ENCODE assay signal across 10 cellular contexts in genomic region chr1:3352084-3352951, GRCh38.
DNase-seq lines count a peak whose midpoint lies in the region; ATAC-seq and TF ChIP-seq lines count a peak whose summit lies in the region.
"Had no signal": no experiment of that assay in that cellular context is flagged by ENCODE, and none has a peak within 500 bp of the region (broad histone marks: within the 10 kb centered on the region; RNA-seq: fewer than 3 reads in every experiment).

No MANE protein-coding gene starts in this region.

- ATAC-seq in HG03280 (IDR thresholded peaks at IDR 0.05; ENCODE audit: unreplicated experiment), result no peak
- ATAC-seq in GM18517 (IDR thresholded peaks at IDR 0.05; ENCODE audit: unreplicated experiment), result no peak

- H4K20me1 ChIP-seq in SK-N-SH (ENCODE audit: insufficient read depth), result no peaks in the 10 kb centered on the region

- H3K79me2 ChIP-seq in SK-N-SH (ENCODE audit: insufficient read depth), result no peaks in the 10 kb centered on the region

- no peak for TF ChIP-seq EP300 in SK-N-SH (IDR thresholded peaks at IDR 0.05; ENCODE audit: borderline replicate concordance in 1 of 2, low read depth in 1 of 2, low read length in 1 of 2)

- 23% methylated on average over 32 of the region's 36 CpGs for WGBS in SK-N-SH (ENCODE audit: low lambda C conversion rate)

- H3K9me2 ChIP-seq in SK-N-SH, result no peaks in the 10 kb centered on the region

- no peaks in the 10 kb centered on the region for H3K36me3 ChIP-seq in SK-N-SH (replicated peaks in 1 of 2; ENCODE audit: control insufficient read depth in 1 of 2, insufficient read depth in 2 of 2, low read length in 1 of 2)

- no peak overlapping the region for H3K27ac ChIP-seq in SK-N-SH (ENCODE audit: low read depth in 2 of 2, low read length in 1 of 2)

- no peak overlapping the region for H2AFZ ChIP-seq in SK-N-SH (ENCODE audit: low read depth)

- H3K4me2 ChIP-seq in SK-N-SH, result no peak overlapping the region

- no peak for TF ChIP-seq CTCF in AG09309 (IDR thresholded peaks at IDR 0.05; ENCODE audit: control insufficient read depth, insufficient read depth, low read depth, low read length, missing control alignments)
- TF ChIP-seq CTCF in SK-N-SH (IDR thresholded peaks at IDR 0.05), result no peak

- H3K27me3 ChIP-seq in SK-N-SH (ENCODE audit: insufficient read depth), result 0 out of 2 replicates have a peak, but pooled peaks cover 9% of the 10 kb centered on the region

- H3F3A ChIP-seq in SK-N-SH (replicated peaks; ENCODE audit: insufficient read depth), result no peaks in the 10 kb centered on the region

- CTCF ChIA-PET in SK-N-SH (lab: Yijun Ruan, JAX), result interaction anchor here (0.6 to 1.1 kb wide), 2 partner anchors 12 to 90 kb away, joined by 3 read pairs; no protein-coding TSS in a partner anchor

- no peaks in the 10 kb centered on the region for H3K9me3 ChIP-seq in SK-N-SH

- no peak for TF ChIP-seq RAD21 in SK-N-SH (IDR thresholded peaks at IDR 0.05; ENCODE audit: low read length)

- no peaks in the 10 kb centered on the region for H3K4me1 ChIP-seq in SK-N-SH (ENCODE audit: control insufficient read depth in 1 of 2, insufficient read depth in 2 of 2, low read depth in 1 of 2, low read length in 1 of 2)

- no peak overlapping the region for H3K9ac ChIP-seq in SK-N-SH

- H3K4me3 ChIP-seq in AG09309 (ENCODE audit: control insufficient read depth, low read depth, low read length) (peak overlapping the region; percentile 6; the same call in 1 of the 2 replicates), SK-N-SH (ENCODE audit: low read depth in 2 of 2, low read length in 1 of 2) (no peak overlapping the region)

- DNase-seq in AG09309 (ENCODE audit: low read depth) (peak; percentile 50), NCI-H69 (lab: John Stamatoyannopoulos, UW) (peak; percentile 86), fibroblast of peridontal ligament (ENCODE audit: extremely low read depth) (peak; percentile 67), occipital lobe (lab: John Stamatoyannopoulos, UW) (peak; percentile 19), SK-N-SH (no peak), D341Med (ENCODE audit: low spot score) (no peak)
- DNase-seq: OCI-M1; stimulated activated CD4-positive, alpha-beta T cell treated with anti-CD3 and anti-CD28 coated beads, Interleukin-4, amount 100 ng/mL, for 24 hours had no signal

- POLR2A ChIA-PET in SK-N-SH (lab: Yijun Ruan, JAX), result interaction anchor here (0.6 kb wide), 1 partner anchor 39 kb away, joined by 4 read pairs; no protein-coding TSS in a partner anchor

TF ChIP-seq in SK-N-SH, 30 proteins besides CTCF, POLR2A, EP300 and RAD21:
- no peak for TF ChIP-seq FOXJ3 (CRISPR knock-in tag; IDR thresholded peaks at IDR 0.05)
- no peak for TF ChIP-seq JUND (IDR thresholded peaks at IDR 0.05)
- no peak for TF ChIP-seq RFX5 (IDR thresholded peaks at IDR 0.05; ENCODE audit: low read length)
- TF ChIP-seq SIN3A (IDR thresholded peaks at IDR 0.05; ENCODE audit: borderline replicate concordance, low read depth, low read length), result no peak
- no peak for TF ChIP-seq FOXM1 (IDR thresholded peaks at IDR 0.05; ENCODE audit: low read depth)
- TF ChIP-seq FOSL2 (IDR thresholded peaks at IDR 0.05; ENCODE audit: borderline replicate concordance, low read depth), result no peak
- no peak for TF ChIP-seq TEAD4 (IDR thresholded peaks at IDR 0.05; ENCODE audit: borderline replicate concordance, insufficient read depth)
- TF ChIP-seq USF2 (IDR thresholded peaks at IDR 0.05; ENCODE audit: borderline replicate concordance, low read depth, low read length), result no peak
- no peak for TF ChIP-seq MXI1 (IDR thresholded peaks at IDR 0.05; ENCODE audit: low read depth, low read length)
- TF ChIP-seq, protein P1, sequence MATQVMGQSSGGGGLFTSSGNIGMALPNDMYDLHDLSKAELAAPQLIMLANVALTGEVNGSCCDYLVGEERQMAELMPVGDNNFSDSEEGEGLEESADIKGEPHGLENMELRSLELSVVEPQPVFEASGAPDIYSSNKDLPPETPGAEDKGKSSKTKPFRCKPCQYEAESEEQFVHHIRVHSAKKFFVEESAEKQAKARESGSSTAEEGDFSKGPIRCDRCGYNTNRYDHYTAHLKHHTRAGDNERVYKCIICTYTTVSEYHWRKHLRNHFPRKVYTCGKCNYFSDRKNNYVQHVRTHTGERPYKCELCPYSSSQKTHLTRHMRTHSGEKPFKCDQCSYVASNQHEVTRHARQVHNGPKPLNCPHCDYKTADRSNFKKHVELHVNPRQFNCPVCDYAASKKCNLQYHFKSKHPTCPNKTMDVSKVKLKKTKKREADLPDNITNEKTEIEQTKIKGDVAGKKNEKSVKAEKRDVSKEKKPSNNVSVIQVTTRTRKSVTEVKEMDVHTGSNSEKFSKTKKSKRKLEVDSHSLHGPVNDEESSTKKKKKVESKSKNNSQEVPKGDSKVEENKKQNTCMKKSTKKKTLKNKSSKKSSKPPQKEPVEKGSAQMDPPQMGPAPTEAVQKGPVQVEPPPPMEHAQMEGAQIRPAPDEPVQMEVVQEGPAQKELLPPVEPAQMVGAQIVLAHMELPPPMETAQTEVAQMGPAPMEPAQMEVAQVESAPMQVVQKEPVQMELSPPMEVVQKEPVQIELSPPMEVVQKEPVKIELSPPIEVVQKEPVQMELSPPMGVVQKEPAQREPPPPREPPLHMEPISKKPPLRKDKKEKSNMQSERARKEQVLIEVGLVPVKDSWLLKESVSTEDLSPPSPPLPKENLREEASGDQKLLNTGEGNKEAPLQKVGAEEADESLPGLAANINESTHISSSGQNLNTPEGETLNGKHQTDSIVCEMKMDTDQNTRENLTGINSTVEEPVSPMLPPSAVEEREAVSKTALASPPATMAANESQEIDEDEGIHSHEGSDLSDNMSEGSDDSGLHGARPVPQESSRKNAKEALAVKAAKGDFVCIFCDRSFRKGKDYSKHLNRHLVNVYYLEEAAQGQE (IDR thresholded peaks at IDR 0.05; ENCODE audit: low read depth, low read length), result no peak
TF ChIP-seq in SK-N-SH: peak in this region for 0.

Comparison
In these comparisons a context has a peak if more than half of its experiments do, and no peak if none do; other contexts are left out.
1. DNase-seq: peak in AG09309 (single experiment), NCI-H69 (single experiment), fibroblast of peridontal ligament (single experiment) and occipital lobe (single experiment); none in SK-N-SH (single experiment) and D341Med (single experiment).